In genomic region chr3:185362850-185363661, GRCh38 we compare ENCODE assay signal across 8 cellular contexts. TPM values are rescaled to one million over a fixed set of nuclear protein-coding genes. Genes with fewer than 3 reads are reported as not detected.
A peak's percentile ranks its signal among the peaks of the same experiment; 100 is the strongest.
DNase-seq lines count a peak whose midpoint lies in the region; ATAC-seq and TF ChIP-seq lines count a peak whose summit lies in the region.

TSS of gene MAP3K13 (plus strand) at chr3:185363136. CDS start at chr3:185428582, 65,446 bp downstream.

- TF ChIP-seq CTCF in CD14-positive monocyte (IDR thresholded peaks at IDR 0.05) (no peak), stomach (IDR thresholded peaks at IDR 0.05) (no peak)
- no peak for TF ChIP-seq CTCF in activated CD8-positive, alpha-beta T cell treated with anti-CD3 and anti-CD28 coated beads for 36 hours (IDR thresholded peaks at IDR 0.05)

- DNase-seq in CD14-positive monocyte (ENCODE audit: low spot score), result peak; percentile 67
- peak; percentile 98 for DNase-seq in NCI-H2196 treated with DMSO at 0.1 percent for 48 hours (lab: John Stamatoyannopoulos, UW; ENCODE audit: unreplicated experiment)
- peak; percentile 67 for DNase-seq in activated CD8-positive, alpha-beta T cell treated with anti-CD3 and anti-CD28 coated beads for 36 hours
- DNase-seq in midbrain (lab: John Stamatoyannopoulos, UW), result peak; percentile 88
- DNase-seq in stomach, result peak; percentile 82

- WGBS in stomach, 5 donors, result 0 to 7% (median 3%) methylated on average over 16 to 17 of the region's 17 CpGs

- TF ChIP-seq POLR2A in stomach (IDR thresholded peaks at IDR 0.05), result no peak

- POLR2A ChIA-PET in activated CD8-positive, alpha-beta T cell treated with anti-CD3 and anti-CD28 coated beads for 36 hours (lab: Charles Lee), result no interaction called here

- CTCF ChIA-PET in activated CD8-positive, alpha-beta T cell treated with anti-CD3 and anti-CD28 coated beads for 36 hours (lab: Charles Lee), result interaction anchor here (1.2 to 1.4 kb wide), 2 partner anchors 8 to 10 kb away, joined by 5 to 6 read pairs; no protein-coding TSS in a partner anchor

- H3K27me3 Mint-ChIP-seq in CD14-positive monocyte (ENCODE audit: low read depth in 3 of 3), result peaks cover 25 to 42% (median 32%) of the 10 kb centered on the region in 3 donors
- peaks cover 45% of the 10 kb centered on the region for H3K27me3 Mint-ChIP-seq in activated CD8-positive, alpha-beta T cell treated with anti-CD3 and anti-CD28 coated beads for 36 hours

- peaks cover 0 to 2% (median 0%) of the 10 kb centered on the region in 7 donors for H3K9me3 Mint-ChIP-seq in CD14-positive monocyte
- H3K9me3 Mint-ChIP-seq in activated CD8-positive, alpha-beta T cell treated with anti-CD3 and anti-CD28 coated beads for 36 hours, result no peaks in the 10 kb centered on the region

- H3K27ac Mint-ChIP-seq in CD14-positive monocyte, result peak within 1 kb of the TSS in 5 of 7 donors; percentile 11 to 86 (median 67)
- H3K27ac Mint-ChIP-seq in activated CD8-positive, alpha-beta T cell treated with anti-CD3 and anti-CD28 coated beads for 36 hours, result peak within 1 kb of the TSS; percentile 44

- H3K27ac ChIP-seq in stomach, result peak within 1 kb of the TSS; percentile 59 to 80 (median 73)

- peak within 1 kb of the TSS; percentile 49 to 55 (median 53) for H3K4me3 ChIP-seq in stomach

- H3K36me3 ChIP-seq in stomach, result no peaks in the 10 kb centered on the region

- ATAC-seq in GM19035 (IDR thresholded peaks at IDR 0.05; ENCODE audit: unreplicated experiment), result peak; percentile 96
- ATAC-seq in HG03159 (IDR thresholded peaks at IDR 0.05; ENCODE audit: unreplicated experiment), result peak; percentile 97
- peak; percentile 98 for ATAC-seq in activated CD8-positive, alpha-beta T cell treated with anti-CD3 and anti-CD28 coated beads for 36 hours
- peak; percentile 99 for ATAC-seq in esophagus mucosa

- H3K27me3 ChIP-seq in stomach, result no peaks in the 10 kb centered on the region

- TF ChIP-seq EP300 in stomach (IDR thresholded peaks at IDR 0.05), result no peak

- no peaks in the 10 kb centered on the region for H3K36me3 Mint-ChIP-seq in CD14-positive monocyte
- H3K36me3 Mint-ChIP-seq in activated CD8-positive, alpha-beta T cell treated with anti-CD3 and anti-CD28 coated beads for 36 hours (ENCODE audit: low read depth), result no peaks in the 10 kb centered on the region

- no peaks in the 10 kb centered on the region for H3K9me3 ChIP-seq in stomach

- intact Hi-C loops in CD14-positive monocyte (cut with micrococcal nuclease) (no loop called here), stomach (cut with DNase I; ENCODE audit: low total_unique reads) (no loop called here)
- intact Hi-C loops in activated CD8-positive, alpha-beta T cell treated with anti-CD3 and anti-CD28 coated beads for 36 hours (cut with micrococcal nuclease), result no loop called here

- peaks cover 0 to 30% (median 20%) of the 10 kb centered on the region in 4 donors for H3K4me1 ChIP-seq in stomach

- H3K4me1 Mint-ChIP-seq in CD14-positive monocyte, result peaks cover 16% of the 10 kb centered on the region
- peaks cover 11% of the 10 kb centered on the region for H3K4me1 Mint-ChIP-seq in activated CD8-positive, alpha-beta T cell treated with anti-CD3 and anti-CD28 coated beads for 36 hours (ENCODE audit: low read depth)

- peak within 1 kb of the TSS; percentile 89 to 97 for H3K4me3 Mint-ChIP-seq in CD14-positive monocyte
- peak within 1 kb of the TSS; percentile 81 for H3K4me3 Mint-ChIP-seq in activated CD8-positive, alpha-beta T cell treated with anti-CD3 and anti-CD28 coated beads for 36 hours

RNA-seq across cellular contexts. Expression of gene MAP3K13, which starts in this region (rescaled TPM):
- 10 to 100 TPM; 30.9 to 34.2 TPM for polyA plus RNA-seq in CD14-positive monocyte
- 10 to 100 TPM in 1 of 2 experiments, 1 to 10 TPM in 1; 8.9 to 10.2 TPM for total RNA-seq in activated CD8-positive, alpha-beta T cell treated with anti-CD3 and anti-CD28 coated beads for 36 hours
- total RNA-seq in esophagus mucosa, result 22.0 TPM
- 100 to 1,000 TPM in 1 of 5 donors, 10 to 100 TPM in 4; 11.7 to 315 (median 28.7) TPM for total RNA-seq in stomach
- 10 to 100 TPM; 22.8 to 43.5 (median 33.3) TPM for polyA plus RNA-seq in stomach

Comparison
In these comparisons a context has a peak if more than half of its experiments do, and no peak if none do; other contexts are left out.
1. Peak in every context shown above with its lines: DNase-seq, ATAC-seq, H3K4me3 ChIP-seq and H3K27ac ChIP-seq.